ENCODE assay signal across 8 cellular contexts in the genomic region with DNA sequence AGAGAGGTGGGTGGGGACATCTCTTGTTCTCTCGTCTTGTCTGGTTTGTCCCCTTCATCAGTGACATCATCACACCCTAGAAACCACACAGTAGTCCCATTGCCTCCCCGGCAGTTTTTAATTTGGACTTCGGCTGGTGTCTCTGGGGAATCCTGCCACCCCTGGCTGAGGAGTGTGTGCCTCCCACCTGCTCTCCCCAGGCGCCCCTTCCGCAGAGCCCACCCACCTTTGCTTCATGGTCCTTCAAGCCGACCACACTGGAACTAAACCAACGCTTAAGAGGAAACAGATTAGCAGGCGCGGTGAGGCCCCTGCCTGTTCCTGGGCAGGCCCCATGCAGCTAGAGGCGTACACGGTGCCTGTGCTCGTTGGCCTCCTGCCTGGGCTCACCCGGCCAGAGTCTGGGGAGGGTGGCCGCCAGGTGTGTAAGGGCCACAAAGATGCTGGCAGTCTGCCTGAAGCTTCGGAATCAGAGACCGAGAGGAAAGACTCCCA.
A peak's percentile ranks its signal among the peaks of the same experiment; 100 is the strongest.
DNase-seq lines count a peak whose midpoint lies in the region; ATAC-seq and TF ChIP-seq lines count a peak whose summit lies in the region.

No MANE protein-coding gene starts in this region.

- intact Hi-C loops in naive thymus-derived CD4-positive, alpha-beta T cell (cut with micrococcal nuclease) = loop anchor here in 1 of 2 donors (2.0 kb wide), 1 partner anchor 76 kb away; no protein-coding TSS in a partner anchor
- intact Hi-C loops in OCI-LY7 (cut with micrococcal nuclease; ENCODE audit: unreplicated experiment) = no loop called here

- no peaks in the 10 kb centered on the region for H4K20me1 ChIP-seq in OCI-LY7 (ENCODE audit: insufficient read depth, low read length)

- CTCF ChIA-PET in naive thymus-derived CD4-positive, alpha-beta T cell (lab: Charles Lee) = no interaction called here
- CTCF ChIA-PET in OCI-LY7 (lab: Charles Lee; ENCODE audit: unreplicated experiment) = no interaction called here

- no peaks in the 10 kb centered on the region for H3K27me3 Mint-ChIP-seq in naive thymus-derived CD4-positive, alpha-beta T cell

- peaks cover 22 to 27% of the 10 kb centered on the region in 2 donors for H3K4me1 ChIP-seq in naive thymus-derived CD4-positive, alpha-beta T cell (ENCODE audit: control insufficient read depth in 2 of 2, insufficient read depth in 2 of 2, low read length in 2 of 2)
- no peaks in the 10 kb centered on the region for H3K4me1 ChIP-seq in OCI-LY7 (ENCODE audit: insufficient read depth, low read length, poor library complexity, severe bottlenecking)

- no peak overlapping the region for H3K4me2 ChIP-seq in OCI-LY7 (ENCODE audit: low read length)

- ATAC-seq in GM19025 (IDR thresholded peaks at IDR 0.05; ENCODE audit: low read depth, unreplicated experiment) (peak; percentile 58), HG03139 (IDR thresholded peaks at IDR 0.05; ENCODE audit: unreplicated experiment) (peak; percentile 79), HG03439 (IDR thresholded peaks at IDR 0.05; ENCODE audit: unreplicated experiment) (no peak)
- peak; percentile 54 for ATAC-seq in naive thymus-derived CD4-positive, alpha-beta T cell

- peak; percentile 37 to 42 for DNase-seq in activated CD4-positive, alpha-beta T cell treated with anti-CD3 and anti-CD28 coated beads, Interleukin-2, amount 50 U/mL, for 48 hours
- peak in 5 of 9 donors; percentile 8 to 32 (median 16) for DNase-seq in naive thymus-derived CD4-positive, alpha-beta T cell
- DNase-seq in OCI-LY7 (ENCODE audit: low spot score) (no peak), AG08395 (ENCODE audit: low spot score) (no peak), NCI-H187 (lab: John Stamatoyannopoulos, UW) (no peak)

- H3K9me3 Mint-ChIP-seq in naive thymus-derived CD4-positive, alpha-beta T cell = peaks cover 0 to 2% (median 0%) of the 10 kb centered on the region in 11 donors

- H3K27me3 ChIP-seq in naive thymus-derived CD4-positive, alpha-beta T cell (ENCODE audit: control insufficient read depth in 2 of 2, insufficient read depth in 2 of 2, low read length in 2 of 2) = no peaks in the 10 kb centered on the region

- no TSS peak for BruUV-seq in OCI-LY7 (replicated peaks; lab: Mats Ljungman, UMichigan)

- peaks cover 0 to 3% (median 0%) of the 10 kb centered on the region in 5 donors for H3K36me3 Mint-ChIP-seq in naive thymus-derived CD4-positive, alpha-beta T cell

- H3K4me3 ChIP-seq in naive thymus-derived CD4-positive, alpha-beta T cell (ENCODE audit: low read length) = no peak overlapping the region
- H3K4me3 ChIP-seq in OCI-LY7 (ENCODE audit: low read depth, low read length, poor library complexity, severe bottlenecking) = no peak overlapping the region

- H2AFZ ChIP-seq in OCI-LY7 (ENCODE audit: low read length) = no peak overlapping the region

- H3K9me2 ChIP-seq in OCI-LY7 (ENCODE audit: insufficient read depth, low read length) = no peaks in the 10 kb centered on the region

- H3K4me3 Mint-ChIP-seq in naive thymus-derived CD4-positive, alpha-beta T cell = peak overlapping the region; percentile 42 to 77 (median 60)

- peak overlapping the region; percentile 25 to 87 (median 74) for H3K27ac Mint-ChIP-seq in naive thymus-derived CD4-positive, alpha-beta T cell

- POLR2A ChIA-PET in naive thymus-derived CD4-positive, alpha-beta T cell (lab: Charles Lee) = interaction anchor here (0.6 to 1.6 kb wide), 3 partner anchors 10 to 422 kb away, joined by 3 to 7 read pairs (median 3); no protein-coding TSS in a partner anchor
- POLR2A ChIA-PET in OCI-LY7 (lab: Charles Lee) = no interaction called here

- no peaks in the 10 kb centered on the region for H3K36me3 ChIP-seq in naive thymus-derived CD4-positive, alpha-beta T cell (ENCODE audit: control insufficient read depth in 2 of 3, insufficient read depth in 3 of 3, low read length in 3 of 3)
- no peaks in the 10 kb centered on the region for H3K36me3 ChIP-seq in OCI-LY7 (ENCODE audit: insufficient read depth, low read length)

- H3K27ac ChIP-seq in naive thymus-derived CD4-positive, alpha-beta T cell (ENCODE audit: low read depth, low read length) = no peak overlapping the region
- H3K27ac ChIP-seq in OCI-LY7 (ENCODE audit: low read depth, low read length, poor library complexity, severe bottlenecking) = no peak overlapping the region

- H3K79me2 ChIP-seq in OCI-LY7 (ENCODE audit: insufficient read depth, low read depth, low read length) = no peaks in the 10 kb centered on the region

- TF ChIP-seq CTCF in OCI-LY7 (conservative IDR thresholded peaks at IDR 0.05; ENCODE audit: low read length) = no peak

- H3K4me1 Mint-ChIP-seq in naive thymus-derived CD4-positive, alpha-beta T cell = peaks cover 27 to 41% (median 33%) of the 10 kb centered on the region in 7 donors

- H3K9me3 ChIP-seq in naive thymus-derived CD4-positive, alpha-beta T cell (ENCODE audit: control insufficient read depth in 2 of 3, low read length in 3 of 3) = no peaks in the 10 kb centered on the region
- H3K9me3 ChIP-seq in OCI-LY7 (ENCODE audit: low read length) = no peaks in the 10 kb centered on the region

Comparison
In these comparisons a context has a peak if more than half of its experiments do, and no peak if none do; other contexts are left out.
1. DNase-seq: peak in activated CD4-positive, alpha-beta T cell treated with anti-CD3 and anti-CD28 coated beads, Interleukin-2, amount 50 U/mL, for 48 hours (2 of 2) and naive thymus-derived CD4-positive, alpha-beta T cell (5 of 9); none in OCI-LY7 (single experiment), AG08395 (single experiment) and NCI-H187 (0 of 2).